Comparison of ENCODE assay signal across 1 cellular context in the genomic region with DNA sequence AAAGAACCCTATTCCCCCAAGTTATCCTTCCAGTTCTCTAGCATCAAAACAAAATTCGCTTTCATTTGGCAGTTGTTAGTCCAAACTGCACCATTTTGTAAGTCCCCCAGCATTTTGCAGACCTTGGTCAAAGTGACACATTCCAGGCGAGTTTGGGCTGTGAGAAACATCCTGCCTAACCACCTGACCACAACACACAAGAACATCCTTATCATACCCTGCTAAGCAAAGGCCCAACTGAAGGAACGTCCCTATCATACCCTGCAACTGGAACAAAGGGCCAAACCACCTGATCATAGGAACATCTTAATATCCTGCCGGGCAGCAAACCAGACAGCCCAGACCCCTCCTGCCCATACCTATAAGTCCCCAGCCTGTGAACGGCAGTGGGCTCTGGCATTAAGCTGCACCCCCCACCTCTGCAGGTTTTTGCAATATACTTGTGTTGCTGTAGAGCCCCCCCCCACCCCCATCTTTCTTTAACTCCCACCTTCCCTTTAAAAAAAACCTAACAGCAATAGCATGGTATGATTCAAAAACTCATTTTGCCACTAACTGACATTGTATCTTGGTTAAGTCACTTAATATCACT.
TF ChIP-seq lines count a peak whose summit lies in the region.

No MANE protein-coding gene starts in this region.

TF ChIP-seq in HCT116, 20 proteins besides CTCF, POLR2A, EP300 and RAD21 (continued from another document):
- TF ChIP-seq FOSL1 (IDR thresholded peaks at IDR 0.05; ENCODE audit: low read depth), result no peak
- TF ChIP-seq SRF (IDR thresholded peaks at IDR 0.05; ENCODE audit: low read depth), result no peak
- TF ChIP-seq, protein P1, sequence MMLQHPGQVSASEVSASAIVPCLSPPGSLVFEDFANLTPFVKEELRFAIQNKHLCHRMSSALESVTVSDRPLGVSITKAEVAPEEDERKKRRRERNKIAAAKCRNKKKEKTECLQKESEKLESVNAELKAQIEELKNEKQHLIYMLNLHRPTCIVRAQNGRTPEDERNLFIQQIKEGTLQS (IDR thresholded peaks at IDR 0.05), result no peak
- TF ChIP-seq EZH2phosphoT487 (IDR thresholded peaks at IDR 0.05; ENCODE audit: borderline replicate concordance), result no peak
- no peak for TF ChIP-seq ZNF274 (IDR thresholded peaks at IDR 0.05; ENCODE audit: low read depth, low read length)
- TF ChIP-seq, protein P2, sequence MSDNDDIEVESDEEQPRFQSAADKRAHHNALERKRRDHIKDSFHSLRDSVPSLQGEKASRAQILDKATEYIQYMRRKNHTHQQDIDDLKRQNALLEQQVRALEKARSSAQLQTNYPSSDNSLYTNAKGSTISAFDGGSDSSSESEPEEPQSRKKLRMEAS (IDR thresholded peaks at IDR 0.05), result no peak
- TF ChIP-seq ELF1 (IDR thresholded peaks at IDR 0.05; ENCODE audit: borderline replicate concordance, low read depth), result no peak
- TF ChIP-seq SIN3A (IDR thresholded peaks at IDR 0.05; ENCODE audit: low read depth), result no peak
- no peak for TF ChIP-seq EGR1 (IDR thresholded peaks at IDR 0.05; ENCODE audit: low read depth)
- no peak for TF ChIP-seq ZFX (IDR thresholded peaks at IDR 0.05)
